In the genomic region with DNA sequence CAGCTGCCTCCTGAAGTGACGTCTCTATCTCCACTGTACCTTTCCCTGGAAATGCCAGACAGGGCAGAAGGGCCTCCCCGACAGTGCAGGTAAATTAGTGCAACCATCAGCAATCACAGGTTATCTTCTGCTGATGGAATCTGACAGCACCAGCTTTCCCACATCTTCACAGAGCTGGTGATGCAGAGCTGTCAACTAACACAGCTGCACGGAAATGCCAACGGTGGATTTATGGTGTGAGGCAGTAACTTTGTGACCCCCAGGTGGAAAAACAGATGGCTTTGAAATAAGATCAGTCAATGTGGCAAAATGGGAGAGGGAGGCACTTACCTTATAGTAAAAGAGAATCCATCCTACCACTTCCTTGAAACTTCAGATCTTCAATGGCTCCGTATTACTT, we compare ENCODE assay signal across 21 cellular contexts.
A peak's percentile ranks its signal among the peaks of the same experiment; 100 is the strongest.
DNase-seq lines count a peak whose midpoint lies in the region; ATAC-seq and TF ChIP-seq lines count a peak whose summit lies in the region.
"Had no signal": no experiment of that assay in that cellular context is flagged by ENCODE, and none has a peak within 500 bp of the region (broad histone marks: within the 10 kb centered on the region; RNA-seq: fewer than 3 reads in every experiment).

No MANE protein-coding gene starts in this region.

- H3K36me3 ChIP-seq in SK-N-SH (replicated peaks in 1 of 2; ENCODE audit: control insufficient read depth in 1 of 2, insufficient read depth in 2 of 2, low read length in 1 of 2) (no peaks in the 10 kb centered on the region), smooth muscle cell (ENCODE audit: low read depth) (no peaks in the 10 kb centered on the region)
- H3K36me3 ChIP-seq: SJCRH30 had no signal

- H3K4me1 ChIP-seq in SK-N-SH (ENCODE audit: control insufficient read depth in 1 of 2, insufficient read depth in 2 of 2, low read depth in 1 of 2, low read length in 1 of 2) = peaks cover 0 to 36% of the 10 kb centered on the region in 2 experiments; a peak in 3 of 4 replicates
- H3K4me1 ChIP-seq in smooth muscle cell (ENCODE audit: low read depth) = no peaks in the 10 kb centered on the region

- no peaks in the 10 kb centered on the region for H3K27me3 ChIP-seq in SK-N-SH (ENCODE audit: insufficient read depth)
- H3K27me3 ChIP-seq in smooth muscle cell (ENCODE audit: low read depth) = no peaks in the 10 kb centered on the region
- H3K27me3 ChIP-seq: body of pancreas, SJCRH30 had no signal

- H3K9ac ChIP-seq in SK-N-SH (no peak overlapping the region), smooth muscle cell (ENCODE audit: low read depth) (no peak overlapping the region)
- H3K9ac ChIP-seq: GM23248 had no signal

- no peaks in the 10 kb centered on the region for H3K9me2 ChIP-seq in SK-N-SH

- peaks cover 11% of the 10 kb centered on the region; the same call in 1 of the 2 replicates for H3K79me2 ChIP-seq in SK-N-SH (ENCODE audit: insufficient read depth)
- H3K79me2 ChIP-seq in smooth muscle cell (ENCODE audit: low read depth) = no peaks in the 10 kb centered on the region

- TF ChIP-seq CTCF in SK-N-SH (IDR thresholded peaks at IDR 0.05) (no peak), smooth muscle cell (IDR thresholded peaks at IDR 0.05; ENCODE audit: borderline replicate concordance, insufficient read depth, poor library complexity, severe bottlenecking) (no peak)

- no peak for ATAC-seq in SK-N-SH treated with all-trans-retinoic acid at 6 μM for 48 hours
- ATAC-seq: activated naive CD8-positive, alpha-beta T cell treated with anti-CD3 and anti-CD28 coated beads, Interleukin-2, amount 50 U/mL, for 24 hours; body of pancreas had no signal

- POLR2A ChIA-PET in SK-N-SH (lab: Yijun Ruan, JAX) = no interaction called here

- CTCF ChIA-PET in SK-N-SH (lab: Yijun Ruan, JAX) = interaction anchor here (0.6 to 1.0 kb wide), 2 partner anchors 18 to 28 kb away, joined by 3 read pairs; no protein-coding TSS in a partner anchor

- H3K4me2 ChIP-seq in SK-N-SH = peak overlapping the region; percentile 15; the same call in 1 of the 2 replicates
- H3K4me2 ChIP-seq in smooth muscle cell = no peak overlapping the region

- H3K9me3 ChIP-seq in SK-N-SH = no peaks in the 10 kb centered on the region
- H3K9me3 ChIP-seq in smooth muscle cell (replicated peaks; ENCODE audit: low read depth) = no peaks in the 10 kb centered on the region
- H3K9me3 ChIP-seq: body of pancreas had no signal

- TF ChIP-seq RAD21 in SK-N-SH (IDR thresholded peaks at IDR 0.05; ENCODE audit: low read length) = no peak

- H4K20me1 ChIP-seq in SK-N-SH (ENCODE audit: insufficient read depth) = no peaks in the 10 kb centered on the region
- H4K20me1 ChIP-seq in smooth muscle cell (ENCODE audit: low read depth) = no peaks in the 10 kb centered on the region

- H2AFZ ChIP-seq in SK-N-SH (ENCODE audit: low read depth) = no peak overlapping the region
- no peak overlapping the region for H2AFZ ChIP-seq in smooth muscle cell (ENCODE audit: low read depth)
- H2AFZ ChIP-seq: GM23248 had no signal

- H3K4me3 ChIP-seq in SK-N-SH (ENCODE audit: low read depth in 2 of 2, low read length in 1 of 2) = no peak overlapping the region
- no peak overlapping the region for H3K4me3 ChIP-seq in smooth muscle cell
- H3K4me3 ChIP-seq: body of pancreas, GM23248, SJCRH30, skin epidermis had no signal

- WGBS in SK-N-SH (ENCODE audit: low lambda C conversion rate) = 75% methylated on average over 5 of the region's 5 CpGs
- WGBS in smooth muscle cell (ENCODE audit: low lambda C conversion rate) = 62% methylated on average over 5 of the region's 5 CpGs

- H3F3A ChIP-seq in SK-N-SH (replicated peaks; ENCODE audit: insufficient read depth) (peaks cover 39% of the 10 kb centered on the region), smooth muscle cell (ENCODE audit: low read depth) (peaks cover 8% of the 10 kb centered on the region)

- DNase-seq in SK-N-SH (no peak), SHP77 treated with DMSO at 0.1 percent for 48 hours (lab: John Stamatoyannopoulos, UW) (peak; percentile 21), islet precursor cell (peak; percentile 22), smooth muscle cell (lab: John Stamatoyannopoulos, UW; ENCODE audit: unreplicated experiment) (no peak), OCI-M1 (lab: John Stamatoyannopoulos, UW) (no peak), NCI-H1105 treated with DMSO at 0.1 percent for 48 hours (lab: John Stamatoyannopoulos, UW) (no peak), iPS-NIHi11 (ENCODE audit: low spot score) (no peak)
- DNase-seq: activated CD4-positive, alpha-beta T cell treated with anti-CD3 and anti-CD28 coated beads for 36 hours; activated gamma-delta T cell treated with Interleukin-2 at 50 U/mL for 16 hours; activated naive CD8-positive, alpha-beta T cell treated with anti-CD3 and anti-CD28 coated beads, Interleukin-2, amount 50 U/mL, for 24 hours; body of pancreas; CD8-positive, alpha-beta memory T cell; GM23248; kidney; MV-4-11; NCI-H1694 treated with DMSO at 0.1 percent for 48 hours; NCI-H774; substantia nigra had no signal

- H3K27ac ChIP-seq in SK-N-SH (ENCODE audit: low read depth in 2 of 2, low read length in 1 of 2) (peak overlapping the region in 1 of 2 experiments; percentile 56; a peak in 2 of 4 replicates), smooth muscle cell (ENCODE audit: low read depth) (peak overlapping the region; percentile 63)
- H3K27ac ChIP-seq: body of pancreas, GM23248, SJCRH30, skin epidermis had no signal

- no peak for TF ChIP-seq EP300 in SK-N-SH (IDR thresholded peaks at IDR 0.05; ENCODE audit: borderline replicate concordance in 1 of 2, low read depth in 1 of 2, low read length in 1 of 2)

TF ChIP-seq in SK-N-SH, 30 proteins besides CTCF, POLR2A, EP300 and RAD21 (continues in another document):
- no peak for TF ChIP-seq JUND (IDR thresholded peaks at IDR 0.05)
- no peak for TF ChIP-seq FOXM1 (IDR thresholded peaks at IDR 0.05; ENCODE audit: low read depth)
- TF ChIP-seq SIN3A (IDR thresholded peaks at IDR 0.05; ENCODE audit: borderline replicate concordance, low read depth, low read length) = no peak
- TF ChIP-seq SMC3 (IDR thresholded peaks at IDR 0.05; ENCODE audit: low read depth, low read length) = no peak
- no peak for TF ChIP-seq ZBTB33 (IDR thresholded peaks at IDR 0.05; ENCODE audit: borderline replicate concordance, low read depth)
- TF ChIP-seq MAX (IDR thresholded peaks at IDR 0.05; ENCODE audit: low read depth) = no peak

TF ChIP-seq in SK-N-SH treated with all-trans-retinoic acid at 6 μM for 48 hours, 23 proteins besides CTCF, POLR2A, EP300 and RAD21:
- TF ChIP-seq ZNF565 (CRISPR knock-in tag; conservative IDR thresholded peaks at IDR 0.05; ENCODE audit: low read depth) = no peak
- TF ChIP-seq ZFP3 (CRISPR knock-in tag; IDR thresholded peaks at IDR 0.05) = no peak
- no peak for TF ChIP-seq TCF4 (CRISPR knock-in tag; IDR thresholded peaks at IDR 0.05; ENCODE audit: borderline replicate concordance)
- no peak for TF ChIP-seq ZNF8 (CRISPR knock-in tag; IDR thresholded peaks at IDR 0.05)
- no peak for TF ChIP-seq ARNTL (CRISPR knock-in tag; IDR thresholded peaks at IDR 0.05; ENCODE audit: borderline replicate concordance, low read depth)
- TF ChIP-seq ISL1 (CRISPR knock-in tag; IDR thresholded peaks at IDR 0.05) = no peak
- no peak for TF ChIP-seq ZFP30 (CRISPR knock-in tag; IDR thresholded peaks at IDR 0.05)
- TF ChIP-seq, protein P1, sequence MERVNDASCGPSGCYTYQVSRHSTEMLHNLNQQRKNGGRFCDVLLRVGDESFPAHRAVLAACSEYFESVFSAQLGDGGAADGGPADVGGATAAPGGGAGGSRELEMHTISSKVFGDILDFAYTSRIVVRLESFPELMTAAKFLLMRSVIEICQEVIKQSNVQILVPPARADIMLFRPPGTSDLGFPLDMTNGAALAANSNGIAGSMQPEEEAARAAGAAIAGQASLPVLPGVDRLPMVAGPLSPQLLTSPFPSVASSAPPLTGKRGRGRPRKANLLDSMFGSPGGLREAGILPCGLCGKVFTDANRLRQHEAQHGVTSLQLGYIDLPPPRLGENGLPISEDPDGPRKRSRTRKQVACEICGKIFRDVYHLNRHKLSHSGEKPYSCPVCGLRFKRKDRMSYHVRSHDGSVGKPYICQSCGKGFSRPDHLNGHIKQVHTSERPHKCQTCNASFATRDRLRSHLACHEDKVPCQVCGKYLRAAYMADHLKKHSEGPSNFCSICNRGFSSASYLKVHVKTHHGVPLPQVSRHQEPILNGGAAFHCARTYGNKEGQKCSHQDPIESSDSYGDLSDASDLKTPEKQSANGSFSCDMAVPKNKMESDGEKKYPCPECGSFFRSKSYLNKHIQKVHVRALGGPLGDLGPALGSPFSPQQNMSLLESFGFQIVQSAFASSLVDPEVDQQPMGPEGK (CRISPR knock-in tag; IDR thresholded peaks at IDR 0.05; ENCODE audit: borderline replicate concordance) = no peak
- no peak for TF ChIP-seq ZC3H10 (CRISPR knock-in tag; IDR thresholded peaks at IDR 0.05)
- no peak for TF ChIP-seq ZNF70 (CRISPR knock-in tag; IDR thresholded peaks at IDR 0.05)
- TF ChIP-seq SNAI2 (CRISPR knock-in tag; IDR thresholded peaks at IDR 0.05) = no peak

Comparison
In these comparisons a context has a peak if more than half of its experiments do, and no peak if none do; other contexts are left out.
1. DNase-seq: peak in SHP77 treated with DMSO at 0.1 percent for 48 hours (single experiment) and islet precursor cell (single experiment); none in SK-N-SH (single experiment), smooth muscle cell (single experiment), OCI-M1 (single experiment), NCI-H1105 treated with DMSO at 0.1 percent for 48 hours (single experiment) and iPS-NIHi11 (single experiment).